1 cellular context compared by ENCODE assay signal in genomic region chr18:13626544-13626908, GRCh38.
TF ChIP-seq lines count a peak whose summit lies in the region.

No MANE protein-coding gene starts in this region.

TF ChIP-seq in GM23338, 12 proteins besides CTCF, POLR2A, EP300 and RAD21 (continued from another document):
- TF ChIP-seq ZNF462 (CRISPR knock-in tag; IDR thresholded peaks at IDR 0.05): no peak
- TF ChIP-seq EZH2phosphoT487 (IDR thresholded peaks at IDR 0.05; ENCODE audit: unreplicated experiment): no peak
- TF ChIP-seq POLR2AphosphoS5 (IDR thresholded peaks at IDR 0.05; ENCODE audit: low read depth): no peak
- no peak for TF ChIP-seq JUNB (IDR thresholded peaks at IDR 0.05; ENCODE audit: unreplicated experiment)
- no peak for TF ChIP-seq STAT1 (IDR thresholded peaks at IDR 0.05; ENCODE audit: unreplicated experiment)
